In genomic region chr18:45267622-45268021, GRCh38 we compare ENCODE assay signal across 10 cellular contexts.
"Had no signal": no experiment of that assay in that cellular context is flagged by ENCODE, and none has a peak within 500 bp of the region (broad histone marks: within the 10 kb centered on the region; RNA-seq: fewer than 3 reads in every experiment).

No MANE protein-coding gene starts in this region.

- FAIRE-seq: HTR-8/SVneo, K562 had no signal

- H3K9me3 ChIP-seq: HAP-1 had no signal

- H3K4me1 ChIP-seq: HAP-1 had no signal

- H3K4me3 ChIP-seq: GM23248, HAP-1, K562 had no signal

- H3K27ac ChIP-seq: GM23248, HL-60 had no signal

- ATAC-seq: HCT116, K562 had no signal

- H3K36me3 ChIP-seq: HAP-1 had no signal

- H2AFZ ChIP-seq: GM23248 had no signal

- DNase-seq: GM23248, GOT3, H7, HFFc6, IMR-90 had no signal

- H3K9ac ChIP-seq: GM23248 had no signal
